In genomic region chr2:60885683-60886082, GRCh38 we compare ENCODE assay signal across 9 cellular contexts. TPM values are rescaled to one million over a fixed set of nuclear protein-coding genes. Genes with fewer than 3 reads are reported as not detected.
DNase-seq lines count a peak whose midpoint lies in the region; ATAC-seq and TF ChIP-seq lines count a peak whose summit lies in the region.
"Had no signal": no experiment of that assay in that cellular context is flagged by ENCODE, and none has a peak within 500 bp of the region (broad histone marks: within the 10 kb centered on the region; RNA-seq: fewer than 3 reads in every experiment).

No MANE protein-coding gene starts in this region.

- H3K4me3 ChIP-seq in left ventricle myocardium inferior, result peak overlapping the region; percentile 94
- no peak overlapping the region for H3K4me3 ChIP-seq in liver (ENCODE audit: low read depth in 1 of 3, low read length in 3 of 3)

- H3K36me3 ChIP-seq in left ventricle myocardium inferior, result no peaks in the 10 kb centered on the region
- H3K36me3 ChIP-seq in liver (ENCODE audit: control insufficient read depth in 4 of 4, insufficient read depth in 3 of 4, low read depth in 1 of 4, low read length in 3 of 4), result peaks cover 0 to 4% (median 0%) of the 10 kb centered on the region in 4 donors

- DNase-seq in left ventricle myocardium inferior (no peak), Right ventricle myocardium superior (no peak), NOMO-1 treated with dmso at 0.1 percent for 144 hours (lab: John Stamatoyannopoulos, UW; ENCODE audit: unreplicated experiment) (no peak)
- no peak for DNase-seq in T-helper 2 cell treated with Interferon-gamma antibody and Interleukin-4, amounts not matched to agents 5 μg/mL and 100 μg/mL, for 36 hours (ENCODE audit: low spot score)
- DNase-seq: activated CD4-positive, CD25-positive, alpha-beta regulatory T cell had no signal

- intact Hi-C loops in left ventricle myocardium inferior (cut with micrococcal nuclease), result no loop called here
- intact Hi-C loops in Right ventricle myocardium superior (cut with DNase I), result no loop called here

- H3K4me1 ChIP-seq in left ventricle myocardium inferior (peaks cover 66% of the 10 kb centered on the region), liver (ENCODE audit: control insufficient read depth in 4 of 4, insufficient read depth in 4 of 4, low read length in 3 of 4) (peaks cover 0 to 26% (median 16%) of the 10 kb centered on the region in 4 donors)

- no peaks in the 10 kb centered on the region for H3K9me3 Mint-ChIP-seq in T-helper 2 cell treated with Interferon-gamma antibody and Interleukin-4, amounts not matched to agents 5 μg/mL and 100 μg/mL, for 36 hours

- 21% methylated on average over 2 of the region's 2 CpGs for WGBS in liver

- no peak overlapping the region for H3K9ac ChIP-seq in liver (ENCODE audit: low read depth in 1 of 2, low read length in 2 of 2)

- H3K27ac Mint-ChIP-seq in T-helper 2 cell treated with Interferon-gamma antibody and Interleukin-4, amounts not matched to agents 5 μg/mL and 100 μg/mL, for 36 hours, result peak overlapping the region; percentile 87

- H3K4me1 Mint-ChIP-seq in T-helper 2 cell treated with Interferon-gamma antibody and Interleukin-4, amounts not matched to agents 5 μg/mL and 100 μg/mL, for 36 hours (ENCODE audit: low read depth), result peaks cover 54% of the 10 kb centered on the region

- H3K9me3 ChIP-seq in left ventricle myocardium inferior (replicated peaks) (no peaks in the 10 kb centered on the region), liver (ENCODE audit: control insufficient read depth in 4 of 4, low read length in 3 of 4) (no peaks in the 10 kb centered on the region)

- peak overlapping the region; percentile 75 for H3K4me3 Mint-ChIP-seq in T-helper 2 cell treated with Interferon-gamma antibody and Interleukin-4, amounts not matched to agents 5 μg/mL and 100 μg/mL, for 36 hours

- peak overlapping the region; percentile 13 for H3K27ac ChIP-seq in left ventricle myocardium inferior (replicated peaks)
- no peak overlapping the region for H3K27ac ChIP-seq in liver (ENCODE audit: low read depth in 1 of 2, low read length in 2 of 2)

- H3K36me3 Mint-ChIP-seq in T-helper 2 cell treated with Interferon-gamma antibody and Interleukin-4, amounts not matched to agents 5 μg/mL and 100 μg/mL, for 36 hours (ENCODE audit: low read depth), result peaks cover 28% of the 10 kb centered on the region

- H3K27me3 Mint-ChIP-seq in T-helper 2 cell treated with Interferon-gamma antibody and Interleukin-4, amounts not matched to agents 5 μg/mL and 100 μg/mL, for 36 hours (ENCODE audit: low read depth), result no peaks in the 10 kb centered on the region

- TF ChIP-seq RAD21 in liver (IDR thresholded peaks at IDR 0.05), result no peak

- TF ChIP-seq CTCF in left ventricle myocardium inferior (IDR thresholded peaks at IDR 0.05; ENCODE audit: borderline replicate concordance) (no peak), liver (IDR thresholded peaks at IDR 0.05; ENCODE audit: low read depth, low read length, missing input control) (no peak)

- no peaks in the 10 kb centered on the region for H3K27me3 ChIP-seq in left ventricle myocardium inferior (ENCODE audit: low read depth)
- H3K27me3 ChIP-seq in liver (ENCODE audit: control insufficient read depth in 4 of 4, insufficient read depth in 4 of 4, low read length in 3 of 4), result no peaks in the 10 kb centered on the region

- ATAC-seq in Right ventricle myocardium superior (ENCODE audit: poor library complexity) (no peak), GM19324 (IDR thresholded peaks at IDR 0.05; ENCODE audit: low FRiP score, unreplicated experiment) (no peak), GM18907 (IDR thresholded peaks at IDR 0.05; ENCODE audit: unreplicated experiment) (no peak), GM18861 (IDR thresholded peaks at IDR 0.05; ENCODE audit: unreplicated experiment) (no peak)

TF ChIP-seq in liver, 16 proteins besides CTCF, POLR2A, EP300 and RAD21:
- TF ChIP-seq TAF1 (conservative IDR thresholded peaks at IDR 0.05), result peak; percentile 51
- no peak for TF ChIP-seq SP1 (IDR thresholded peaks at IDR 0.05)
- TF ChIP-seq JUND (IDR thresholded peaks at IDR 0.05), result no peak
- TF ChIP-seq FOXA2 (IDR thresholded peaks at IDR 0.05), result peak; percentile 52
- peak; percentile 4 for TF ChIP-seq YY1 (IDR thresholded peaks at IDR 0.05)
- TF ChIP-seq, protein P1, sequence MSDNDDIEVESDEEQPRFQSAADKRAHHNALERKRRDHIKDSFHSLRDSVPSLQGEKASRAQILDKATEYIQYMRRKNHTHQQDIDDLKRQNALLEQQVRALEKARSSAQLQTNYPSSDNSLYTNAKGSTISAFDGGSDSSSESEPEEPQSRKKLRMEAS (IDR thresholded peaks at IDR 0.05), result no peak
- TF ChIP-seq RXRA (IDR thresholded peaks at IDR 0.05), result no peak
- no peak for TF ChIP-seq FOXA1 (IDR thresholded peaks at IDR 0.05)

RNA-seq across cellular contexts. Expression of gene REL, which starts 4.3 kb away (rescaled TPM):
- total RNA-seq in left ventricle myocardium inferior, result 5.0 TPM
- 4.4 TPM for total RNA-seq in Right ventricle myocardium superior
- 1 to 10 TPM; 6.4 to 7.0 TPM for total RNA-seq in liver
- polyA plus RNA-seq in liver, result 1 to 10 TPM; 1.1 to 2.4 TPM
